Comparison of ENCODE assay signal across 12 cellular contexts in the genomic region with DNA sequence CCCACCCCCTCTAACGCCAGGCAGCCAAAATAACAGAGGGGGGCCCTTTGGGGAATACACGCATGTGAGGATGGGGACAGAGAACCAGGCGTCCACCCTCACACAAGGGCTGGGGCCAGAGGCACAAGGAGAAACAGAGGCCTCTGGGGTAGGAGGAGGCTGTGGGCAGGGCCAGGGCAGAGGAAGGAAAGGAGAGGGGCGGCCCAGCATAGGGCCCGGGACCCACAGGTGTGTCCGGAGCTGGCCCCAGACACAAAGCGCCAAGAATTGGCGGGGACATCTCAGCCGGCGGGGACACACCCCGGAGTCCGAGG. TPM values are rescaled to one million over a fixed set of nuclear protein-coding genes. Genes with fewer than 3 reads are reported as not detected.
DNase-seq lines count a peak whose midpoint lies in the region; ATAC-seq and TF ChIP-seq lines count a peak whose summit lies in the region.
"Had no signal": no experiment of that assay in that cellular context is flagged by ENCODE, and none has a peak within 500 bp of the region (broad histone marks: within the 10 kb centered on the region; RNA-seq: fewer than 3 reads in every experiment).

No MANE protein-coding gene starts in this region.

- no peak overlapping the region for H3K27ac Mint-ChIP-seq in GM23338

- H3K4me3 Mint-ChIP-seq in GM23338: peak overlapping the region; percentile 78

- H3K9me2 ChIP-seq in GM23338 (ENCODE audit: insufficient read depth): no peaks in the 10 kb centered on the region

- H3K79me2 ChIP-seq in GM23338 (replicated peaks; ENCODE audit: insufficient read depth): no peaks in the 10 kb centered on the region

- H3K27me3 ChIP-seq in GM23338 (ENCODE audit: insufficient read depth) (peaks cover 6% of the 10 kb centered on the region; the same call in 1 of the 2 replicates), gastrocnemius medialis (peaks cover 9 to 18% (median 10%) of the 10 kb centered on the region in 3 donors)

- H2AFZ ChIP-seq in GM23338: peak overlapping the region; percentile 80

- H3K4me1 ChIP-seq in GM23338 (ENCODE audit: insufficient read depth) (no peaks in the 10 kb centered on the region; the same call in 1 of the 2 replicates), gastrocnemius medialis (peaks cover 0 to 7% of the 10 kb centered on the region in 2 donors)

- no peaks in the 10 kb centered on the region for H3K36me3 Mint-ChIP-seq in GM23338 (ENCODE audit: low read depth)

- TF ChIP-seq CTCF in GM23338 (conservative IDR thresholded peaks at IDR 0.05; ENCODE audit: low read depth in 2 of 2) (no peak), cardiac fibroblast (IDR thresholded peaks at IDR 0.05; ENCODE audit: low read depth, low read length) (no peak), gastrocnemius medialis (IDR thresholded peaks at IDR 0.05 in 4 of 5, conservative IDR thresholded peaks at IDR 0.05 in 1 of 5) (no peak)

- H3F3A ChIP-seq in GM23338 (replicated peaks; ENCODE audit: low read depth): no peaks in the 10 kb centered on the region

- H3K27me3 Mint-ChIP-seq in GM23338 (ENCODE audit: insufficient read depth, low read depth, poor library complexity): peaks cover 22% of the 10 kb centered on the region

- H3K4me1 Mint-ChIP-seq in GM23338: peaks cover 22% of the 10 kb centered on the region

- H3K9me3 Mint-ChIP-seq in GM23338: no peaks in the 10 kb centered on the region

- H3K9me3 ChIP-seq in iPS-18c (ENCODE audit: control insufficient read depth, insufficient read depth, low read length) (no peaks in the 10 kb centered on the region), gastrocnemius medialis (no peaks in the 10 kb centered on the region)

- no peak for TF ChIP-seq POLR2A in gastrocnemius medialis (IDR thresholded peaks at IDR 0.05)

- peak; percentile 12 for ATAC-seq in GM23338
- ATAC-seq in gastrocnemius medialis: no peak
- no peak for ATAC-seq in HG02588 (IDR thresholded peaks at IDR 0.05; ENCODE audit: unreplicated experiment)

- peak overlapping the region; percentile 80 for H3K4me2 ChIP-seq in GM23338

- H4K20me1 ChIP-seq in GM23338 (replicated peaks; ENCODE audit: insufficient read depth): no peaks in the 10 kb centered on the region; the same call in 1 of the 2 replicates

- H3K27ac ChIP-seq in GM23338 (ENCODE audit: low read depth) (no peak overlapping the region), gastrocnemius medialis (peak overlapping the region in 3 of 4 donors; percentile 58 to 64 (median 63))

- intact Hi-C loops in gastrocnemius medialis (cut with DNase I; ENCODE audit: low total_unique reads): no loop called here

- in situ Hi-C loops in gastrocnemius medialis (cut with MboI; ENCODE audit: low sequenced_read_pairs in 4 of 4): loop anchor here (10.0 to 25.0 kb wide), 2 partner anchors 153 to 160 kb away; no protein-coding TSS in a partner anchor

- DNase-seq in GM23338 (ENCODE audit: low spot score) (peak; percentile 41), cardiac fibroblast (ENCODE audit: low read depth in 2 of 2) (no peak), gastrocnemius medialis (no peak), NCI-H128 (lab: John Stamatoyannopoulos, UW; ENCODE audit: unreplicated experiment) (no peak), cerebellar cortex (ENCODE audit: low spot score) (no peak), OCI-M1 (lab: John Stamatoyannopoulos, UW) (no peak)
- DNase-seq: DMS153; effector CD4-positive, alpha-beta T cell; kidney glomerular epithelial cell; stimulated activated CD8-positive, alpha-beta memory T cell treated with anti-CD3 and anti-CD28 coated beads, Interleukin-4, amount 100 ng/mL, for 48 hours had no signal

- H3K36me3 ChIP-seq in GM23338 (ENCODE audit: insufficient read depth): no peaks in the 10 kb centered on the region
- H3K36me3 ChIP-seq in gastrocnemius medialis: no peaks in the 10 kb centered on the region

- peak overlapping the region; percentile 78 for H3K4me3 ChIP-seq in GM23338
- H3K4me3 ChIP-seq in cardiac fibroblast (replicated peaks in 1 of 2; ENCODE audit: low read depth in 2 of 2, low read length in 2 of 2): peak overlapping the region; percentile 45 to 60
- H3K4me3 ChIP-seq in iPS-18c (ENCODE audit: insufficient read depth, low read depth, low read length): peak overlapping the region; percentile 71
- peak overlapping the region; percentile 37 to 50 (median 45) for H3K4me3 ChIP-seq in gastrocnemius medialis

TF ChIP-seq in GM23338, 12 proteins besides CTCF, POLR2A, EP300 and RAD21:
- TF ChIP-seq NANOG (IDR thresholded peaks at IDR 0.05; ENCODE audit: borderline replicate concordance): no peak
- peak; percentile 53 for TF ChIP-seq POLR2AphosphoS5 (IDR thresholded peaks at IDR 0.05; ENCODE audit: low read depth)
- no peak for TF ChIP-seq ZNF114 (CRISPR knock-in tag; IDR thresholded peaks at IDR 0.05)

RNA-seq across cellular contexts. Expression of a gene that starts 6.7 kb away (rescaled TPM):
- total RNA-seq in GM23338 (2014; rRNA removed; shearing (Covaris generic)): 25.8 and 26.4 TPM in 2 replicates
- polyA plus RNA-seq in GM23338 (2016; fragmentation: Nextera tagmentation; extraction: Ambion mirVana): 9.0 and 10.2 TPM in 2 replicates
- total RNA-seq in gastrocnemius medialis: 1 to 10 TPM; 1.2 to 2.3 (median 1.6) TPM

RNA-seq across cellular contexts. Expression of a gene that starts 18.8 kb away (rescaled TPM):
- 25.3 and 26.3 TPM in 2 replicates for total RNA-seq in GM23338 (2014; rRNA removed; shearing (Covaris generic))
- 13.6 and 15.2 TPM in 2 replicates for polyA plus RNA-seq in GM23338 (2016; fragmentation: Nextera tagmentation; extraction: Ambion mirVana)
- 1 to 10 TPM; 1.0 to 4.2 (median 2.7) TPM for total RNA-seq in gastrocnemius medialis
